ENCODE assay signal across 1 cellular context in the genomic region with DNA sequence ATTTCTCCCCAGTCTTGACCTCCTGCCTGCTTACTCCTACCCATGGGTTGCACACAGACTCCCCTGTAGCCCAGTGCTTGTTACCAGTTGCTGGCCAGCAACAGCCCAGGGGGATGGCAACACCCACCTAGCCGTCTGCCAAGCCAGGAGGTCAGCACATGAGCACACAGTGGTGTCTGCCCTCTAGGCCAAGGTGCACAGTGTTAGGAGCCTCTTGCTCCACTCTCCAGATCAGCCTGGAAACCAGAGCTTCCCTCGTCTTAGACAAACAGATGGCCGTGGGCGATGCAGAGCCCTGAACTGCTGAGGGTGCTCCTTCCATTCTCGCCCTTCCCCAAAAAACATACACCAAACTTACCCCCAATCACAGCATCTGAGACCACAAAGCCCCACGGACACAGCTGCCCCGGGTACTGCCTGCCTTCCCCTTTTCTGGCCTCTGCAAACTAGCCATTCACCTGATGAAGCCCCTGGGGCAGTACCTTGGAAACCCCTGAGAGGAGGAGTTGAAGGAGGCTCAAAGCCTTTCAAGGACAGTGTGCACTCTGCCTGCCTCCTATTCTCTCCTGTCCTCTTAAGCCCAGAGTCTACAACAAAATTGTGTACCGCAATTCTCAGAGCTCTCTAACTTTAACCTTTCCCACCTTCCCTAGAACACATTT.
TF ChIP-seq lines count a peak whose summit lies in the region.

No MANE protein-coding gene starts in this region.

TF ChIP-seq in HepG2, 621 proteins besides CTCF, POLR2A, EP300 and RAD21 (continued from another document and continues in another):
- TF ChIP-seq ZNF318 (CRISPR knock-in tag; IDR thresholded peaks at IDR 0.05) (no peak), REL (CRISPR knock-in tag; conservative IDR thresholded peaks at IDR 0.05) (no peak), ZNF280D (CRISPR knock-in tag; IDR thresholded peaks at IDR 0.05) (no peak), ARID5B (CRISPR knock-in tag; IDR thresholded peaks at IDR 0.05) (peak; percentile 27; the same call in 1 of the 2 replicates), AHR (CRISPR knock-in tag; IDR thresholded peaks at IDR 0.05) (no peak), TCF7 (IDR thresholded peaks at IDR 0.05; ENCODE audit: low read depth) (no peak), PTBP1 (IDR thresholded peaks at IDR 0.05; ENCODE audit: low read depth, low read length, poor library complexity, severe bottlenecking) (no peak), CREM (IDR thresholded peaks at IDR 0.05) (no peak), CREM (CRISPR knock-in tag; IDR thresholded peaks at IDR 0.05) (no peak), FOXK1 (CRISPR knock-in tag; IDR thresholded peaks at IDR 0.05; ENCODE audit: borderline replicate concordance, low read depth) (0 out of 2 replicates have a peak, but pooled peaks have one; percentile 15), ZNF367 (CRISPR knock-in tag; IDR thresholded peaks at IDR 0.05; ENCODE audit: borderline replicate concordance) (no peak), NFE2L1 (CRISPR knock-in tag; IDR thresholded peaks at IDR 0.05; ENCODE audit: borderline replicate concordance) (no peak), ZNF776 (CRISPR knock-in tag; IDR thresholded peaks at IDR 0.05) (no peak), NRL (CRISPR knock-in tag; IDR thresholded peaks at IDR 0.05; ENCODE audit: borderline replicate concordance) (no peak), ZBTB20 (CRISPR knock-in tag; IDR thresholded peaks at IDR 0.05; ENCODE audit: borderline replicate concordance, low read depth) (no peak), ZNF10 (CRISPR knock-in tag; IDR thresholded peaks at IDR 0.05; ENCODE audit: borderline replicate concordance, low read depth) (no peak), IKZF1 (IDR thresholded peaks at IDR 0.05) (no peak), TFDP1 (CRISPR knock-in tag; IDR thresholded peaks at IDR 0.05; ENCODE audit: borderline replicate concordance) (no peak), GABPB1 (CRISPR knock-in tag; IDR thresholded peaks at IDR 0.05) (no peak), SUZ12 (IDR thresholded peaks at IDR 0.05; ENCODE audit: low read depth, low read length) (no peak), THAP8 (CRISPR knock-in tag; IDR thresholded peaks at IDR 0.05; ENCODE audit: borderline replicate concordance) (no peak), CEBPG (CRISPR knock-in tag; IDR thresholded peaks at IDR 0.05) (peak; percentile 48; the same call in 1 of the 2 replicates), ZNF782 (CRISPR knock-in tag; IDR thresholded peaks at IDR 0.05; ENCODE audit: borderline replicate concordance) (no peak), EZH2 (conservative IDR thresholded peaks at IDR 0.05; ENCODE audit: low read depth, low read length) (no peak), ZFP37 (CRISPR knock-in tag; IDR thresholded peaks at IDR 0.05; ENCODE audit: borderline replicate concordance) (no peak), ZNF264 (CRISPR knock-in tag; IDR thresholded peaks at IDR 0.05) (no peak)
- TF ChIP-seq, protein P1, sequence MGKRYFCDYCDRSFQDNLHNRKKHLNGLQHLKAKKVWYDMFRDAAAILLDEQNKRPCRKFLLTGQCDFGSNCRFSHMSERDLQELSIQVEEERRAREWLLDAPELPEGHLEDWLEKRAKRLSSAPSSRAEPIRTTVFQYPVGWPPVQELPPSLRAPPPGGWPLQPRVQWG (CRISPR knock-in tag; IDR thresholded peaks at IDR 0.05; ENCODE audit: borderline replicate concordance, low read depth) = no peak
- TF ChIP-seq, protein P2, sequence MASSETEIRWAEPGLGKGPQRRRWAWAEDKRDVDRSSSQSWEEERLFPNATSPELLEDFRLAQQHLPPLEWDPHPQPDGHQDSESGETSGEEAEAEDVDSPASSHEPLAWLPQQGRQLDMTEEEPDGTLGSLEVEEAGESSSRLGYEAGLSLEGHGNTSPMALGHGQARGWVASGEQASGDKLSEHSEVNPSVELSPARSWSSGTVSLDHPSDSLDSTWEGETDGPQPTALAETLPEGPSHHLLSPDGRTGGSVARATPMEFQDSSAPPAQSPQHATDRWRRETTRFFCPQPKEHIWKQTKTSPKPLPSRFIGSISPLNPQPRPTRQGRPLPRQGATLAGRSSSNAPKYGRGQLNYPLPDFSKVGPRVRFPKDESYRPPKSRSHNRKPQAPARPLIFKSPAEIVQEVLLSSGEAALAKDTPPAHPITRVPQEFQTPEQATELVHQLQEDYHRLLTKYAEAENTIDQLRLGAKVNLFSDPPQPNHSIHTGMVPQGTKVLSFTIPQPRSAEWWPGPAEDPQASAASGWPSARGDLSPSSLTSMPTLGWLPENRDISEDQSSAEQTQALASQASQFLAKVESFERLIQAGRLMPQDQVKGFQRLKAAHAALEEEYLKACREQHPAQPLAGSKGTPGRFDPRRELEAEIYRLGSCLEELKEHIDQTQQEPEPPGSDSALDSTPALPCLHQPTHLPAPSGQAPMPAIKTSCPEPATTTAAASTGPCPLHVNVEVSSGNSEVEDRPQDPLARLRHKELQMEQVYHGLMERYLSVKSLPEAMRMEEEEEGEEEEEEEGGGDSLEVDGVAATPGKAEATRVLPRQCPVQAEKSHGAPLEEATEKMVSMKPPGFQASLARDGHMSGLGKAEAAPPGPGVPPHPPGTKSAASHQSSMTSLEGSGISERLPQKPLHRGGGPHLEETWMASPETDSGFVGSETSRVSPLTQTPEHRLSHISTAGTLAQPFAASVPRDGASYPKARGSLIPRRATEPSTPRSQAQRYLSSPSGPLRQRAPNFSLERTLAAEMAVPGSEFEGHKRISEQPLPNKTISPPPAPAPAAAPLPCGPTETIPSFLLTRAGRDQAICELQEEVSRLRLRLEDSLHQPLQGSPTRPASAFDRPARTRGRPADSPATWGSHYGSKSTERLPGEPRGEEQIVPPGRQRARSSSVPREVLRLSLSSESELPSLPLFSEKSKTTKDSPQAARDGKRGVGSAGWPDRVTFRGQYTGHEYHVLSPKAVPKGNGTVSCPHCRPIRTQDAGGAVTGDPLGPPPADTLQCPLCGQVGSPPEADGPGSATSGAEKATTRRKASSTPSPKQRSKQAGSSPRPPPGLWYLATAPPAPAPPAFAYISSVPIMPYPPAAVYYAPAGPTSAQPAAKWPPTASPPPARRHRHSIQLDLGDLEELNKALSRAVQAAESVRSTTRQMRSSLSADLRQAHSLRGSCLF (CRISPR knock-in tag; IDR thresholded peaks at IDR 0.05; ENCODE audit: borderline replicate concordance) = no peak
